9 cellular contexts compared by ENCODE assay signal in genomic region chr9:129079829-129080228, GRCh38. TPM values are rescaled to one million over a fixed set of nuclear protein-coding genes. Genes with fewer than 3 reads are reported as not detected.
DNase-seq lines count a peak whose midpoint lies in the region; ATAC-seq, FAIRE-seq and TF ChIP-seq lines count a peak whose summit lies in the region.
"Had no signal": no experiment of that assay in that cellular context is flagged by ENCODE, and none has a peak within 500 bp of the region (broad histone marks: within the 10 kb centered on the region; RNA-seq: fewer than 3 reads in every experiment).

No MANE protein-coding gene starts in this region.

- H3K36me3 ChIP-seq in Peyer's patch = peaks cover 0 to 4% (median 0%) of the 10 kb centered on the region in 3 donors
- H3K36me3 ChIP-seq in esophagus (ENCODE audit: control insufficient read depth in 2 of 2, insufficient read depth in 2 of 2, low read length in 1 of 2) = peaks cover 0 to 2% of the 10 kb centered on the region in 2 donors
- H3K36me3 ChIP-seq in rectal smooth muscle tissue (ENCODE audit: control insufficient read depth, insufficient read depth, low read length) = no peaks in the 10 kb centered on the region
- H3K36me3 ChIP-seq in body of pancreas (replicated peaks in 1 of 2; ENCODE audit: insufficient read depth in 1 of 2, low read depth in 2 of 2) = no peaks in the 10 kb centered on the region

- H3K9ac ChIP-seq in rectal smooth muscle tissue (ENCODE audit: low read length) = no peak overlapping the region

- intact Hi-C loops in body of pancreas (cut with DNase I) = no loop called here

- DNase-seq in GM12864 (ENCODE audit: low read depth) (no peak), Peyer's patch (no peak), NCI-H1436 (lab: John Stamatoyannopoulos, UW) (no peak), HTR-8/SVneo (ENCODE audit: insufficient read length, low spot score) (no peak), 8988T (no peak), body of pancreas (no peak)
- DNase-seq: left cardiac atrium had no signal

- H3K4me3 ChIP-seq in GM12864 (ENCODE audit: low read depth, low read length) = peak overlapping the region; percentile 74
- peak overlapping the region in 2 of 4 donors; percentile 66 to 76 for H3K4me3 ChIP-seq in Peyer's patch
- peak overlapping the region; percentile 18 to 70 for H3K4me3 ChIP-seq in esophagus (ENCODE audit: low read depth in 1 of 2, low read length in 2 of 2)
- H3K4me3 ChIP-seq in rectal smooth muscle tissue (ENCODE audit: low read length) = peak overlapping the region; percentile 83
- no peak overlapping the region for H3K4me3 ChIP-seq in body of pancreas

- H3K27ac ChIP-seq in Peyer's patch (peak overlapping the region; percentile 72 to 96 (median 90)), esophagus (ENCODE audit: low read depth in 2 of 2, low read length in 1 of 2) (peak overlapping the region in 1 of 2 donors; percentile 57), rectal smooth muscle tissue (ENCODE audit: low read depth, low read length) (no peak overlapping the region), body of pancreas (no peak overlapping the region)

- FAIRE-seq in HTR-8/SVneo (lab: Jason Lieb, UNC) = no peak

- H3K9me3 ChIP-seq in Peyer's patch (no peaks in the 10 kb centered on the region), esophagus (ENCODE audit: control insufficient read depth in 2 of 2, insufficient read depth in 1 of 2, low read depth in 1 of 2, low read length in 1 of 2) (no peaks in the 10 kb centered on the region), body of pancreas (no peaks in the 10 kb centered on the region)

- no peak for TF ChIP-seq POLR2A in Peyer's patch (IDR thresholded peaks at IDR 0.05)
- no peak for TF ChIP-seq POLR2A in body of pancreas (IDR thresholded peaks at IDR 0.05)

- 85 to 88% methylated on average over 13 of the region's 13 CpGs for WGBS in esophagus, 2 donors
- WGBS in body of pancreas, 2 donors = 77 to 84% methylated on average over 13 of the region's 13 CpGs

- ATAC-seq in body of pancreas = no peak

- H3K27me3 ChIP-seq in Peyer's patch (no peaks in the 10 kb centered on the region), esophagus (ENCODE audit: control insufficient read depth in 1 of 2, insufficient read depth in 2 of 2, low read length in 2 of 2) (no peaks in the 10 kb centered on the region), rectal smooth muscle tissue (ENCODE audit: control insufficient read depth, insufficient read depth, low read length) (no peaks in the 10 kb centered on the region), body of pancreas (no peaks in the 10 kb centered on the region)

- no peak for TF ChIP-seq CTCF in GM12864 (IDR thresholded peaks at IDR 0.05; ENCODE audit: low read depth, low read length, missing control alignments)
- TF ChIP-seq CTCF in Peyer's patch (IDR thresholded peaks at IDR 0.05) = no peak
- no peak for TF ChIP-seq CTCF in body of pancreas (IDR thresholded peaks at IDR 0.05)

- H3K4me1 ChIP-seq in Peyer's patch (peaks cover 0 to 54% (median 15%) of the 10 kb centered on the region in 4 donors), esophagus (ENCODE audit: control insufficient read depth in 2 of 2, insufficient read depth in 2 of 2, low read length in 1 of 2) (peaks cover 6 to 22% of the 10 kb centered on the region in 2 donors), rectal smooth muscle tissue (ENCODE audit: control insufficient read depth, insufficient read depth, low read length) (peaks cover 8% of the 10 kb centered on the region), body of pancreas (peaks cover 28% of the 10 kb centered on the region)

RNA-seq across cellular contexts. Expression of gene DOLPP1, which starts 1.1 kb away (rescaled TPM):
- total RNA-seq in Peyer's patch (10 to 100 TPM in 3 of 4 donors, not detected in 1; 37.6 to 53.9 (median 46.1) TPM), body of pancreas (1 to 10 TPM; 2.9 to 7.9 TPM)
- polyA plus RNA-seq in esophagus = 10 to 100 TPM; 11.4 to 16.5 TPM

RNA-seq across cellular contexts. Expression of gene CRAT, which starts 30.8 kb away (rescaled TPM):
- total RNA-seq in Peyer's patch = 100 to 1,000 TPM in 3 of 4 donors, 10 to 100 TPM in 1; 50.3 to 220 (median 146) TPM
- 10 to 100 TPM; 26.6 to 36.7 TPM for polyA plus RNA-seq in esophagus
- 100 to 1,000 TPM in 1 of 2 donors, 10 to 100 TPM in 1; 84.8 to 112 TPM for total RNA-seq in body of pancreas

RNA-seq across cellular contexts. Expression of gene PTPA, which starts 31.4 kb away (rescaled TPM):
- 10 to 100 TPM; 48.7 to 65.7 (median 51.9) TPM for total RNA-seq in Peyer's patch
- polyA plus RNA-seq in esophagus = 100 to 1,000 TPM in 1 of 2 donors, 10 to 100 TPM in 1; 80.0 to 126 TPM
- 10 to 100 TPM; 32.7 to 52.1 TPM for total RNA-seq in body of pancreas

RNA-seq across cellular contexts. Expression of gene MIGA2, which starts 43.4 kb away (rescaled TPM):
- total RNA-seq in Peyer's patch (100 to 1,000 TPM in 3 of 4 donors, 10 to 100 TPM in 1; 68.5 to 174 (median 125) TPM), body of pancreas (10 to 100 TPM; 11.9 to 36.6 TPM)
- polyA plus RNA-seq in esophagus = 10 to 100 TPM; 25.5 to 36.2 TPM

RNA-seq across cellular contexts. Expression of gene SH3GLB2, which starts 51.7 kb away (rescaled TPM):
- 100 to 1,000 TPM; 156 to 218 (median 183) TPM for total RNA-seq in Peyer's patch
- polyA plus RNA-seq in esophagus = 100 to 1,000 TPM; 144 to 183 TPM
- 100 to 1,000 TPM; 104 to 108 TPM for total RNA-seq in body of pancreas

Comparison
In these comparisons a context has a peak if more than half of its experiments do, and no peak if none do; other contexts are left out.
1. H3K4me3 ChIP-seq: peak in GM12864 (single experiment), esophagus (2 of 2) and rectal smooth muscle tissue (single experiment); none in body of pancreas (0 of 2).
2. H3K27ac ChIP-seq: peak in Peyer's patch (4 of 4); none in rectal smooth muscle tissue (single experiment) and body of pancreas (0 of 4).